Comparison of ENCODE assay signal across 9 cellular contexts in genomic region chr11:64060861-64061444, GRCh38. TPM values are rescaled to one million over a fixed set of nuclear protein-coding genes. Genes with fewer than 3 reads are reported as not detected.
DNase-seq lines count a peak whose midpoint lies in the region; ATAC-seq and TF ChIP-seq lines count a peak whose summit lies in the region.
"Had no signal": no experiment of that assay in that cellular context is flagged by ENCODE, and none has a peak within 500 bp of the region (broad histone marks: within the 10 kb centered on the region; RNA-seq: fewer than 3 reads in every experiment).

No MANE protein-coding gene starts in this region.

- H3K27me3 Mint-ChIP-seq in brain, result peaks cover 6% of the 10 kb centered on the region

- H3K4me3 ChIP-seq in AG10803 (ENCODE audit: low read length), result peak overlapping the region; percentile 60
- no peak overlapping the region; the same call in 1 of the 2 replicates for H3K4me3 ChIP-seq in HEK293 (ENCODE audit: low read depth, low read length)

- peak; percentile 57 for ATAC-seq in left colon
- ATAC-seq in GM21390 (IDR thresholded peaks at IDR 0.05; ENCODE audit: unreplicated experiment), result no peak

- H3K27ac Mint-ChIP-seq in brain, result peak overlapping the region; percentile 55 to 92 (median 91)

- peak; percentile 24 for DNase-seq in AG10803 (ENCODE audit: low read depth)
- DNase-seq in T-helper 22 cell (ENCODE audit: low read depth), result peak; percentile 19
- DNase-seq in left colon, result peak in 1 of 2 donors; percentile 60
- DNase-seq in stimulated activated CD4-positive, alpha-beta T cell treated with anti-CD3 and anti-CD28 coated beads, Interleukin-4, amount 100 ng/mL, for 1 hour, result peak; percentile 62
- no peak for DNase-seq in HT-29 (ENCODE audit: low spot score)

- H3K36me3 ChIP-seq in HEK293 (ENCODE audit: control insufficient read depth in 2 of 2, insufficient read depth in 1 of 2, low read length in 2 of 2), result no peaks in the 10 kb centered on the region

- no peaks in the 10 kb centered on the region for H3K36me3 Mint-ChIP-seq in brain

- H3K4me1 Mint-ChIP-seq in brain, result peaks cover 82% of the 10 kb centered on the region

- H3K4me1 ChIP-seq in HEK293 (ENCODE audit: control insufficient read depth, insufficient read depth, low read length), result no peaks in the 10 kb centered on the region

- H3K4me3 Mint-ChIP-seq in brain, result peak overlapping the region; percentile 65 to 82 (median 76)

- intact Hi-C loops in left colon (cut with DNase I, micrococcal nuclease), result no loop called here

- H3K9me3 ChIP-seq in HEK293 (ENCODE audit: control insufficient read depth, insufficient read depth, low read depth, low read length), result no peaks in the 10 kb centered on the region

- CTCF ChIA-PET in HEK293 (lab: Yijun Ruan, JAX), result no interaction called here

- no peak overlapping the region for H3K27ac ChIP-seq in HEK293 (ENCODE audit: extremely low read depth, low read depth, low read length)

- no peak for TF ChIP-seq CTCF in AG10803 (conservative IDR thresholded peaks at IDR 0.05; ENCODE audit: low read length)
- no peak for TF ChIP-seq CTCF in HEK293 (tag by site-specific recombination; IDR thresholded peaks at IDR 0.05)
- TF ChIP-seq CTCF in brain (conservative IDR thresholded peaks at IDR 0.05), result no peak

- POLR2A ChIA-PET in HEK293 (lab: Yijun Ruan, JAX), result no interaction called here

- peaks cover 0 to 2% (median 0%) of the 10 kb centered on the region in 5 experiments for H3K9me3 Mint-ChIP-seq in brain

TF ChIP-seq in HEK293, 187 proteins besides CTCF, POLR2A, EP300 and RAD21:
- TF ChIP-seq ZNF394 (tag by site-specific recombination; IDR thresholded peaks at IDR 0.05; ENCODE audit: borderline replicate concordance), result no peak
- TF ChIP-seq ZNF341 (tag by site-specific recombination; IDR thresholded peaks at IDR 0.05; ENCODE audit: low read depth), result peak; percentile 75

RNA-seq across cellular contexts. Expression of gene FLRT1, which starts 25.2 kb away (rescaled TPM):
- polyA plus RNA-seq in brain (ENCODE audit: insufficient read depth, low read depth, low replicate concordance), result 27.0 TPM
- total RNA-seq in left colon, result 1 to 10 TPM in 1 of 2 donors, not detected in 1; 1.2 TPM
- total RNA-seq in HT-29 (2014; rRNA removed; shearing (Covaris generic)), result 0.15 TPM in 1 of 2 replicates, not detected in the other
- total RNA-seq: myocyte had no signal
